Comparison of ENCODE assay signal across 8 cellular contexts in the genomic region with DNA sequence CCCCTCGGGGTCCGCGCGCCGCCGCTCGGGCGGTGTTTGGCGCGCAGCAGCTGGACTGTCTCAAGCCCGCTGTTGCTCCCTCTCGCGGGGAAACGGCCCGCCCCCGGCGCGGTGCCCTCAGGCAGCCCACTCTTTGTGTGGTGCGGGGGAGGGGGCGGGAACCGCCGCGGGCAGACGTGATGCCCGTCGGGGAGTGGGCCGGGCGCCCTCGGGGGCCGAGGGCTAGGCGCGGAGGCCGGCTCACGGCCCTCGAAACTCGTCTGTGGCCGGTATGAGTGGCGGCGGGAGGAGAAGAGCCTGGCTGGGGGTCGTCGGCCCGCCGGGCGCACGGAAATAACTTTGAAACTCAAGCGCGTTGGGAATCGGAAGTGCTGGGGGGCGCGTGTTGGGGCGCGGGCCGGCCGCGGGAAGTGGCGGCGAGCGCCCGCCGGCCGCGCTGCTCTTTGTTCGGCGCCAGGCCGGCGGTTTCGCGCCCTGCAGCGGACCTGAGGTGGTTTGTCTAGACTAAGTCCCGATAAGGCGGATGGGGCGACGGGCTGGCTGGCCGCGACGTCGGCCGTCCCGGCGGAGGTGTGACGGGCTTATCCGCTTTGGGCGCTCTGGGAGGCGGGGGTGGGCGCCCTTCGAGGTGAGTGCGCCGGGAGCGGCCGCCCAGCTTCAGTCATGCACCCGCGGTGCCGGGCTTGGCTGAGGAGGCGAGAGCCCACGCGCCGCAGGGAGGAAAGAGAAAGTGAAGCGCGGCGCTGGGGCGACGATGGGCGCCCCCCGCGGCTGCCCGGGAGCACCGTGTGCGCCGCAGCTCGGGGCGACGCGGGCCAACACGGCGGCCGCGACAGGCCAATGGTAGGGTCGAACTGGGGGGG. TPM values are rescaled to one million over a fixed set of nuclear protein-coding genes. Genes with fewer than 3 reads are reported as not detected.
A peak's percentile ranks its signal among the peaks of the same experiment; 100 is the strongest.
DNase-seq lines count a peak whose midpoint lies in the region; FAIRE-seq and TF ChIP-seq lines count a peak whose summit lies in the region.

No MANE protein-coding gene starts in this region.

- H3K79me2 ChIP-seq in endothelial cell of umbilical vein (ENCODE audit: control insufficient read depth, insufficient read depth, low read length) = peaks cover 41% of the 10 kb centered on the region

- no peaks in the 10 kb centered on the region for H3K9me1 ChIP-seq in endothelial cell of umbilical vein (replicated peaks; ENCODE audit: control insufficient read depth, extremely low read depth, insufficient read depth, low read length)

- H3K27me3 Mint-ChIP-seq in nephron (ENCODE audit: low read depth) = no peaks in the 10 kb centered on the region

- peak overlapping the region; percentile 99 to 100 (median 99) for H3K4me3 Mint-ChIP-seq in nephron

- CTCF ChIA-PET in endothelial cell of umbilical vein (lab: Charles Lee) = interaction anchor here (0.6 to 13.8 kb wide), 4 partner anchors 23 to 59 kb away, joined by 4 to 583 read pairs (median 8); no protein-coding TSS in a partner anchor

- peak overlapping the region; percentile 72 to 100 (median 99) for H3K4me2 ChIP-seq in BLaER1 treated with 17β-estradiol and CSF1 and Interleukin-3, amounts not matched to agents 10 nM and 100 nM
- H3K4me2 ChIP-seq in endothelial cell of umbilical vein (ENCODE audit: insufficient read depth, low read length) = peak overlapping the region; percentile 62

- no peak for DNase-seq in Jurkat, Clone E6-1 (ENCODE audit: low read depth, low spot score)
- DNase-seq in activated CD8-positive, alpha-beta memory T cell treated with anti-CD3 and anti-CD28 coated beads for 48 hours (ENCODE audit: low read depth in 2 of 3, low spot score in 2 of 3) = peak in 2 of 3 experiments; percentile 20 to 33
- DNase-seq in endothelial cell of umbilical vein (ENCODE audit: low read depth, low spot score) = peak; percentile 46
- DNase-seq in tibial nerve (ENCODE audit: low spot score in 2 of 2) = no peak
- DNase-seq in SW480 (ENCODE audit: low spot score) = no peak
- DNase-seq in NCI-H1092 (lab: John Stamatoyannopoulos, UW) = no peak

- H3K27ac Mint-ChIP-seq in nephron = peak overlapping the region; percentile 100

- H3K27me3 ChIP-seq in BLaER1 treated with 17β-estradiol and CSF1 and Interleukin-3, amounts not matched to agents 10 nM and 100 nM = no peaks in the 10 kb centered on the region
- H3K27me3 ChIP-seq in endothelial cell of umbilical vein (ENCODE audit: control insufficient read depth in 2 of 2, insufficient read depth in 2 of 2, low read length in 2 of 2) (no peaks in the 10 kb centered on the region), tibial nerve (no peaks in the 10 kb centered on the region)

- peak overlapping the region; percentile 97 to 100 (median 100) for H3K27ac ChIP-seq in BLaER1 treated with 17β-estradiol and CSF1 and Interleukin-3, amounts not matched to agents 10 nM and 100 nM
- H3K27ac ChIP-seq in endothelial cell of umbilical vein (ENCODE audit: insufficient read depth, low read depth, low read length) = peak overlapping the region; percentile 83
- peak overlapping the region; percentile 99 to 100 (median 100) for H3K27ac ChIP-seq in tibial nerve

- peaks cover 25% of the 10 kb centered on the region for H3K4me1 Mint-ChIP-seq in nephron

- POLR2A ChIA-PET in endothelial cell of umbilical vein (lab: Charles Lee) = interaction anchor here (0.8 to 1.7 kb wide), 8 partner anchors 22 to 101 kb away, joined by 3 to 15 read pairs (median 5); no protein-coding TSS in a partner anchor

- WGBS in tibial nerve, 2 donors = 0 to 1% methylated on average over 34 to 58 of the region's 118 CpGs

- H3K36me3 ChIP-seq in BLaER1 treated with 17β-estradiol and CSF1 and Interleukin-3, amounts not matched to agents 10 nM and 100 nM = peaks cover 26 to 50% (median 46%) of the 10 kb centered on the region in 11 experiments
- peaks cover 11 to 14% of the 10 kb centered on the region in 2 experiments for H3K36me3 ChIP-seq in endothelial cell of umbilical vein (ENCODE audit: control insufficient read depth in 2 of 2, extremely low read depth in 1 of 2, insufficient read depth in 2 of 2, low read length in 2 of 2)
- peaks cover 0 to 20% (median 6%) of the 10 kb centered on the region in 3 donors for H3K36me3 ChIP-seq in tibial nerve

- H3K4me3 ChIP-seq in BLaER1 treated with 17β-estradiol and CSF1 and Interleukin-3, amounts not matched to agents 10 nM and 100 nM = peak overlapping the region; percentile 87 to 100 (median 100)
- peak overlapping the region; percentile 89 for H3K4me3 ChIP-seq in Jurkat, Clone E6-1 (ENCODE audit: low read length)
- H3K4me3 ChIP-seq in endothelial cell of umbilical vein (replicated peaks in 1 of 3; ENCODE audit: insufficient read depth in 1 of 3, low read depth in 1 of 3, low read length in 3 of 3) = peak overlapping the region; percentile 82 to 98 (median 86)
- H3K4me3 ChIP-seq in tibial nerve = peak overlapping the region; percentile 92 to 98 (median 97)

- TF ChIP-seq EP300 in tibial nerve (IDR thresholded peaks at IDR 0.05) = no peak

- BruUV-seq in endothelial cell of umbilical vein (replicated peaks; lab: Mats Ljungman, UMichigan) = TSS peak; percentile 79

- H2AFZ ChIP-seq in endothelial cell of umbilical vein (ENCODE audit: low read depth, low read length) = no peak overlapping the region

- H3K9me3 Mint-ChIP-seq in nephron = peaks cover 3% of the 10 kb centered on the region

- dilution Hi-C loops in endothelial cell of umbilical vein (cut with MboI; ENCODE audit: extremely low pct_ligation_motif_present, low sequenced_read_pairs) = no loop called here

- H3K9me3 ChIP-seq in BLaER1 treated with 17β-estradiol and CSF1 and Interleukin-3, amounts not matched to agents 10 nM and 100 nM (replicated peaks in 1 of 11) = peaks cover 0 to 14% (median 0%) of the 10 kb centered on the region in 11 experiments; a peak in 6 of 22 replicates
- H3K9me3 ChIP-seq in endothelial cell of umbilical vein (replicated peaks; ENCODE audit: control insufficient read depth, insufficient read depth, low read length) (no peaks in the 10 kb centered on the region), tibial nerve (no peaks in the 10 kb centered on the region)

- intact Hi-C loops in endothelial cell of umbilical vein (cut with micrococcal nuclease) = loop anchor here (1.0 to 5.0 kb wide), 5 partner anchors 43 to 197 kb away; partner anchors contain the start of gene PDE6D

- TF ChIP-seq POLR2A in endothelial cell of umbilical vein (IDR thresholded peaks at IDR 0.05; ENCODE audit: low read depth, low read length) = peak; percentile 15
- TF ChIP-seq POLR2A in tibial nerve (IDR thresholded peaks at IDR 0.05) = no peak

- TF ChIP-seq CTCF in endothelial cell of umbilical vein (IDR thresholded peaks at IDR 0.05; ENCODE audit: extremely low read depth in 1 of 2, insufficient read depth in 1 of 2, low read depth in 1 of 2, low read length in 2 of 2) = peak in 1 of 2 donors; percentile 9
- peak in 1 of 3 experiments; percentile 8 for TF ChIP-seq CTCF in nephron (IDR thresholded peaks at IDR 0.05; ENCODE audit: unreplicated experiment in 3 of 3)
- TF ChIP-seq CTCF in tibial nerve (IDR thresholded peaks at IDR 0.05) = peak in 2 of 5 experiments; percentile 14 to 21

- H3K4me1 ChIP-seq in BLaER1 treated with 17β-estradiol and CSF1 and Interleukin-3, amounts not matched to agents 10 nM and 100 nM = peaks cover 35 to 49% (median 43%) of the 10 kb centered on the region in 10 experiments
- H3K4me1 ChIP-seq in endothelial cell of umbilical vein (ENCODE audit: control insufficient read depth, extremely low read depth, insufficient read depth, low read length) (peaks cover 18% of the 10 kb centered on the region), tibial nerve (peaks cover 0 to 55% (median 32%) of the 10 kb centered on the region in 4 donors)

- H3K9ac ChIP-seq in BLaER1 treated with 17β-estradiol and CSF1 and Interleukin-3, amounts not matched to agents 10 nM and 100 nM = peak overlapping the region; percentile 98 to 100 (median 100)
- H3K9ac ChIP-seq in endothelial cell of umbilical vein (replicated peaks; ENCODE audit: extremely low read depth, insufficient read depth, low read length) = peak overlapping the region; percentile 96

- peaks cover 30% of the 10 kb centered on the region for H3K36me3 Mint-ChIP-seq in nephron (ENCODE audit: low read depth)

- no peak for FAIRE-seq in endothelial cell of umbilical vein (lab: Jason Lieb, UNC)

- peaks cover 49 to 56% (median 53%) of the 10 kb centered on the region in 11 experiments for H4K20me1 ChIP-seq in BLaER1 treated with 17β-estradiol and CSF1 and Interleukin-3, amounts not matched to agents 10 nM and 100 nM
- H4K20me1 ChIP-seq in endothelial cell of umbilical vein (replicated peaks; ENCODE audit: control insufficient read depth, extremely low read depth, insufficient read depth, low read length) = no peaks in the 10 kb centered on the region

TF ChIP-seq in endothelial cell of umbilical vein, 7 proteins besides CTCF, POLR2A, EP300 and RAD21:
- TF ChIP-seq, protein P1, sequence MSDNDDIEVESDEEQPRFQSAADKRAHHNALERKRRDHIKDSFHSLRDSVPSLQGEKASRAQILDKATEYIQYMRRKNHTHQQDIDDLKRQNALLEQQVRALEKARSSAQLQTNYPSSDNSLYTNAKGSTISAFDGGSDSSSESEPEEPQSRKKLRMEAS (IDR thresholded peaks at IDR 0.05; ENCODE audit: insufficient read depth, insufficient read length) = no peak
- TF ChIP-seq EZH2 (IDR thresholded peaks at IDR 0.05; ENCODE audit: borderline replicate concordance, low read depth, low read length, severe bottlenecking) (no peak), POLR2AphosphoS5 (IDR thresholded peaks at IDR 0.05; ENCODE audit: insufficient read depth, low read depth, low read length) (peak; percentile 53), FOS (IDR thresholded peaks at IDR 0.05; ENCODE audit: borderline replicate concordance, insufficient read depth, low read length) (no peak)
TF ChIP-seq in endothelial cell of umbilical vein: peak in this region for 1.

RNA-seq across cellular contexts. Expression of gene PTMA, which starts 0.7 kb away (rescaled TPM):
- 4,686 TPM for polyA plus RNA-seq in Jurkat, Clone E6-1 (2012; ENCODE audit: insufficient read depth, insufficient read length)
- total RNA-seq in endothelial cell of umbilical vein = 1,418 and 1,488 TPM in 2 replicates
- 273 and 404 TPM in 2 replicates for polyA plus RNA-seq in endothelial cell of umbilical vein
- 749 and 766 TPM in 2 replicates for polyA plus RNA-seq in endothelial cell of umbilical vein (2011; cell fraction: cytosol; rRNA removed)
- polyA plus RNA-seq in endothelial cell of umbilical vein (2011; cell fraction: nucleus; rRNA removed) = 329 and 598 TPM in 2 replicates
- polyA plus RNA-seq in endothelial cell of umbilical vein (2012) = 1,179 and 1,542 TPM in 2 replicates
- polyA minus RNA-seq in endothelial cell of umbilical vein = 229 and 282 TPM in 2 replicates
- polyA minus RNA-seq in endothelial cell of umbilical vein (2011; cell fraction: cytosol; rRNA and poly(A)+ RNA removed) = 411 TPM
- 112 and 238 TPM in 2 replicates for polyA minus RNA-seq in endothelial cell of umbilical vein (2011; cell fraction: nucleus; rRNA and poly(A)+ RNA removed)
- 1,000 to 10,000 TPM in 1 of 4 donors, 100 to 1,000 TPM in 3; 622 to 1,472 (median 817) TPM for total RNA-seq in tibial nerve

Comparison
In these comparisons a context has a peak if more than half of its experiments do, and no peak if none do; other contexts are left out.
1. DNase-seq: peak in activated CD8-positive, alpha-beta memory T cell treated with anti-CD3 and anti-CD28 coated beads for 48 hours (2 of 3) and endothelial cell of umbilical vein (single experiment); none in Jurkat, Clone E6-1 (single experiment), tibial nerve (0 of 2), SW480 (single experiment) and NCI-H1092 (single experiment).
2. Peak in every context shown above with its lines, with median percentiles within 50 percentile points of each other: H3K27ac ChIP-seq and H3K4me3 ChIP-seq.